In genomic region chr5:9932770-9933169, GRCh38 we compare ENCODE assay signal across 15 cellular contexts.
DNase-seq lines count a peak whose midpoint lies in the region; ATAC-seq, FAIRE-seq and TF ChIP-seq lines count a peak whose summit lies in the region.
"Had no signal": no experiment of that assay in that cellular context is flagged by ENCODE, and none has a peak within 500 bp of the region (broad histone marks: within the 10 kb centered on the region; RNA-seq: fewer than 3 reads in every experiment).

No MANE protein-coding gene starts in this region.

- H3K36me3 ChIP-seq in K562 (ENCODE audit: control insufficient read depth, insufficient read depth, low read length): no peaks in the 10 kb centered on the region
- no peaks in the 10 kb centered on the region for H3K36me3 ChIP-seq in mesenchymal stem cell (ENCODE audit: control insufficient read depth in 1 of 2, insufficient read depth in 2 of 2, low read depth in 1 of 2, low read length in 2 of 2)

- no peak overlapping the region for H2BK12ac ChIP-seq in mesenchymal stem cell (ENCODE audit: low read length in 2 of 2)

- no peak overlapping the region for H4K91ac ChIP-seq in mesenchymal stem cell (ENCODE audit: low read length)

- peak; percentile 63 for DNase-seq in ELF-1 (ENCODE audit: low read depth, low spot score)
- peak; percentile 61 for DNase-seq in M059J (ENCODE audit: low read depth)
- DNase-seq in K562 (ENCODE audit: extremely low read depth in 1 of 4, low spot score in 3 of 4): peak in 2 of 4 experiments; percentile 11 to 13
- peak; percentile 46 for DNase-seq in mesenchymal stem cell
- DNase-seq in NCI-H1417 treated with DMSO at 0.1 percent for 48 hours (lab: John Stamatoyannopoulos, UW): no peak
- DNase-seq: activated B cell treated with CpG ODN at 0.5 μM for 24 hours; activated naive CD8-positive, alpha-beta T cell treated with anti-CD3 and anti-CD28 coated beads, Interleukin-2, amount 50 U/mL, for 24 hours; COR-L47; NCI-H1092; SIG-M5; stimulated activated CD4-positive, alpha-beta T cell treated with anti-CD3 and anti-CD28 coated beads, Interleukin-4, amount 100 ng/mL, for 4 hours had no signal

- H4K8ac ChIP-seq in mesenchymal stem cell (ENCODE audit: low read length): no peak overlapping the region

- no peak for TF ChIP-seq POLR2A in K562 (conservative IDR thresholded peaks at IDR 0.05)

- H3K4me3 ChIP-seq in K562: no peak overlapping the region
- no peak overlapping the region for H3K4me3 ChIP-seq in mesenchymal stem cell (ENCODE audit: insufficient read depth in 1 of 2, low read depth in 1 of 2, low read length in 2 of 2)
- H3K4me3 ChIP-seq: hepatocyte had no signal

- TF ChIP-seq EP300 in K562 (IDR thresholded peaks at IDR 0.05; ENCODE audit: low read length): no peak

- POLR2A ChIA-PET in K562 (lab: Yijun Ruan, JAX): no interaction called here

- H3K4me1 ChIP-seq in K562 (replicated peaks in 1 of 2; ENCODE audit: control insufficient read depth in 2 of 2, insufficient read depth in 2 of 2, low read length in 2 of 2) (no peaks in the 10 kb centered on the region), mesenchymal stem cell (ENCODE audit: control insufficient read depth, insufficient read depth, low read depth, low read length) (peaks cover 2% of the 10 kb centered on the region)

- no peak overlapping the region for H2BK15ac ChIP-seq in mesenchymal stem cell (ENCODE audit: low read depth, poor library complexity, severe bottlenecking)

- no peaks in the 10 kb centered on the region for H3K79me2 ChIP-seq in K562 (ENCODE audit: control insufficient read depth, insufficient read depth, low read length)
- H3K79me2 ChIP-seq: hepatocyte had no signal

- no peak overlapping the region for H3K4ac ChIP-seq in mesenchymal stem cell (ENCODE audit: low read depth in 1 of 2, low read length in 2 of 2)

- H3K9ac ChIP-seq in K562 (ENCODE audit: insufficient read depth in 1 of 2, low read depth in 2 of 2, low read length in 2 of 2) (no peak overlapping the region), mesenchymal stem cell (ENCODE audit: low read length) (no peak overlapping the region)

- TF ChIP-seq RAD21 in K562 (CRISPR knock-in tag; conservative IDR thresholded peaks at IDR 0.05 in 1 of 2, IDR thresholded peaks at IDR 0.05 in 1 of 2): no peak

- H3K14ac ChIP-seq in mesenchymal stem cell (ENCODE audit: low read length in 2 of 2): no peak overlapping the region

- no peaks in the 10 kb centered on the region; the same call in 1 of the 2 replicates for H3K9me3 ChIP-seq in K562 (replicated peaks; ENCODE audit: control insufficient read depth, insufficient read depth, low read depth, low read length)
- H3K9me3 ChIP-seq in mesenchymal stem cell (ENCODE audit: control insufficient read depth, low read length): peaks cover 7% of the 10 kb centered on the region

- H4K20me1 ChIP-seq in K562 (replicated peaks; ENCODE audit: control insufficient read depth, insufficient read depth, low read length): no peaks in the 10 kb centered on the region

- no peak overlapping the region for H3K4me2 ChIP-seq in K562 (ENCODE audit: insufficient read depth, low read length)
- H3K4me2 ChIP-seq in mesenchymal stem cell (ENCODE audit: low read length, poor library complexity, severe bottlenecking): no peak overlapping the region
- H3K4me2 ChIP-seq: hepatocyte had no signal

- H3K9me1 ChIP-seq in K562 (ENCODE audit: control insufficient read depth, insufficient read depth, low read length): no peaks in the 10 kb centered on the region

- H3K27me3 ChIP-seq in K562 (ENCODE audit: control insufficient read depth in 2 of 2, insufficient read depth in 2 of 2, low read length in 2 of 2): no peaks in the 10 kb centered on the region
- H3K27me3 ChIP-seq in mesenchymal stem cell (ENCODE audit: control insufficient read depth in 1 of 2, insufficient read depth in 1 of 2, low read length in 2 of 2): no peaks in the 10 kb centered on the region
- H3K27me3 ChIP-seq: hepatocyte had no signal

- FAIRE-seq in K562 (lab: Jason Lieb, UNC): no peak

- CTCF ChIA-PET in K562 (lab: Yijun Ruan, JAX; ENCODE audit: low intra/inter-chr PET ratio): no interaction called here

- H2AFZ ChIP-seq in K562 (ENCODE audit: low read depth, low read length) (no peak overlapping the region), mesenchymal stem cell (ENCODE audit: low read depth, low read length) (no peak overlapping the region)
- H2AFZ ChIP-seq: hepatocyte had no signal

- H3K18ac ChIP-seq in mesenchymal stem cell (ENCODE audit: low read depth in 1 of 2, low read length in 2 of 2): no peak overlapping the region

- no peak overlapping the region for H2BK120ac ChIP-seq in mesenchymal stem cell (ENCODE audit: low read depth, low read length)

- no peak for TF ChIP-seq CTCF in K562 (IDR thresholded peaks at IDR 0.05 in 2 of 3, conservative IDR thresholded peaks at IDR 0.05 in 1 of 3; ENCODE audit: insufficient read depth in 2 of 3, low read depth in 1 of 3, low read length in 3 of 3)

- no peak overlapping the region for H2BK5ac ChIP-seq in mesenchymal stem cell (ENCODE audit: low read depth, low read length, poor library complexity, severe bottlenecking)

- no peak overlapping the region for H3K23ac ChIP-seq in mesenchymal stem cell (ENCODE audit: low read length in 2 of 2)

- ATAC-seq in K562: peak; percentile 71
- no peak for ATAC-seq in GM18519 (IDR thresholded peaks at IDR 0.05; ENCODE audit: low FRiP score, unreplicated experiment)
- ATAC-seq in HG03045 (IDR thresholded peaks at IDR 0.05; ENCODE audit: unreplicated experiment): no peak
- no peak for ATAC-seq in GM18868 (IDR thresholded peaks at IDR 0.05; ENCODE audit: unreplicated experiment)
- ATAC-seq: activated naive CD8-positive, alpha-beta T cell treated with anti-CD3 and anti-CD28 coated beads, Interleukin-2, amount 50 U/mL, for 24 hours had no signal

- H3K27ac ChIP-seq in K562 (ENCODE audit: extremely low read depth, low read depth, low read length): no peak overlapping the region
- H3K27ac ChIP-seq in mesenchymal stem cell (ENCODE audit: low read length, poor library complexity, severe bottlenecking): no peak overlapping the region
- H3K27ac ChIP-seq: hepatocyte had no signal

- H3K79me1 ChIP-seq in mesenchymal stem cell (replicated peaks; ENCODE audit: low read length, poor library complexity, severe bottlenecking): no peaks in the 10 kb centered on the region

- BruUV-seq in K562 (replicated peaks; lab: Mats Ljungman, UMichigan): no TSS peak

- intact Hi-C loops in K562 (cut with micrococcal nuclease): no loop called here

- in situ Hi-C loops in K562 (cut with MboI): no loop called here

- H2AK5ac ChIP-seq in mesenchymal stem cell (ENCODE audit: low read length, severe bottlenecking): no peak overlapping the region

TF ChIP-seq in K562, 482 proteins besides CTCF, POLR2A, EP300 and RAD21 (continues in another document):
- no peak for TF ChIP-seq ZNF436 (CRISPR knock-in tag; IDR thresholded peaks at IDR 0.05)
- no peak for TF ChIP-seq RFX7 (CRISPR knock-in tag; IDR thresholded peaks at IDR 0.05)
- TF ChIP-seq GTF2A2 (tag; IDR thresholded peaks at IDR 0.05): no peak
- 0 out of 2 replicates have a peak, but pooled peaks have one; percentile 29 for TF ChIP-seq USF1 (CRISPR knock-in tag; IDR thresholded peaks at IDR 0.05)
- no peak for TF ChIP-seq ETS2 (tag; IDR thresholded peaks at IDR 0.05; ENCODE audit: borderline replicate concordance, poor library complexity, severe bottlenecking)
- no peak for TF ChIP-seq ZNF79 (CRISPR knock-in tag; IDR thresholded peaks at IDR 0.05; ENCODE audit: low read depth)
- TF ChIP-seq ZBTB33 (CRISPR knock-in tag; IDR thresholded peaks at IDR 0.05): no peak
- no peak for TF ChIP-seq CEBPB (tag; IDR thresholded peaks at IDR 0.05)
- no peak for TF ChIP-seq MTA2 (IDR thresholded peaks at IDR 0.05; ENCODE audit: low read depth)
- TF ChIP-seq, protein P1, sequence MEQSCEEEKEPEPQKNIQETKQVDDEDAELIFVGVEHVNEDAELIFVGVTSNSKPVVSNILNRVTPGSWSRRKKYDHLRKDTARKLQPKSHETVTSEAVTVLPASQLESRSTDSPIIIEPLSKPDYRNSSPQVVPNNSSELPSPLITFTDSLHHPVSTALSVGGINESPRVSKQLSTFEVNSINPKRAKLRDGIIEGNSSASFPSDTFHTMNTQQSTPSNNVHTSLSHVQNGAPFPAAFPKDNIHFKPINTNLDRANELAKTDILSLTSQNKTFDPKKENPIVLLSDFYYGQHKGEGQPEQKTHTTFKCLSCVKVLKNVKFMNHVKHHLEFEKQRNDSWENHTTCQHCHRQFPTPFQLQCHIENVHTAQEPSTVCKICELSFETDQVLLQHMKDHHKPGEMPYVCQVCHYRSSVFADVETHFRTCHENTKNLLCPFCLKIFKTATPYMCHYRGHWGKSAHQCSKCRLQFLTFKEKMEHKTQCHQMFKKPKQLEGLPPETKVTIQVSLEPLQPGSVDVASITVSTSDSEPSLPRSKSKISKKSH (CRISPR knock-in tag; IDR thresholded peaks at IDR 0.05): no peak
- no peak for TF ChIP-seq HMG20A (CRISPR knock-in tag; conservative IDR thresholded peaks at IDR 0.05)
- TF ChIP-seq POLR3G (IDR thresholded peaks at IDR 0.05; ENCODE audit: extremely low read depth, insufficient read length, insufficient replicate concordance): no peak
- no peak for TF ChIP-seq ZNF75A (CRISPR knock-in tag; IDR thresholded peaks at IDR 0.05)
- TF ChIP-seq SRF (CRISPR knock-in tag; IDR thresholded peaks at IDR 0.05): 0 out of 4 replicates have a peak, but pooled peaks of 1 of the 2 experiments have one; percentile 55
